1 cellular context compared by ENCODE assay signal in genomic region chr3:13890377-13891016, GRCh38.
A peak's percentile ranks its signal among the peaks of the same experiment; 100 is the strongest.
TF ChIP-seq lines count a peak whose summit lies in the region.

No MANE protein-coding gene starts in this region.

TF ChIP-seq in K562, 482 proteins besides CTCF, POLR2A, EP300 and RAD21 (continued from another document and continues in another):
- TF ChIP-seq SAFB (IDR thresholded peaks at IDR 0.05; ENCODE audit: borderline replicate concordance, low read depth, low read length) (no peak), CTCFL (IDR thresholded peaks at IDR 0.05; ENCODE audit: borderline replicate concordance, insufficient read depth, low read depth, low read length, poor library complexity, severe bottlenecking) (no peak), KLF1 (tag; IDR thresholded peaks at IDR 0.05) (peak; percentile 83), TCF7L2 (IDR thresholded peaks at IDR 0.05; ENCODE audit: low read depth, low read length) (no peak), SRSF9 (IDR thresholded peaks at IDR 0.05; ENCODE audit: borderline replicate concordance, low read depth, low read length) (no peak), NR2C1 (IDR thresholded peaks at IDR 0.05) (no peak), NR2C1 (tag; IDR thresholded peaks at IDR 0.05) (no peak), MCM7 (IDR thresholded peaks at IDR 0.05) (no peak), NCOA2 (IDR thresholded peaks at IDR 0.05; ENCODE audit: partially characterized antibody in 2 of 2) (no peak), RFX1 (IDR thresholded peaks at IDR 0.05) (no peak), EGR1 (conservative IDR thresholded peaks at IDR 0.05) (no peak), CREB3L1 (IDR thresholded peaks at IDR 0.05; ENCODE audit: borderline replicate concordance, low read depth) (no peak), IFI16 (CRISPR knock-in tag; IDR thresholded peaks at IDR 0.05) (no peak), RBM25 (IDR thresholded peaks at IDR 0.05; ENCODE audit: low read depth, low read length, severe bottlenecking) (no peak), MLLT1 (IDR thresholded peaks at IDR 0.05) (no peak), ZNF23 (CRISPR knock-in tag; IDR thresholded peaks at IDR 0.05) (no peak), CAMTA2 (CRISPR knock-in tag; conservative IDR thresholded peaks at IDR 0.05) (no peak), MAFF (IDR thresholded peaks at IDR 0.05; ENCODE audit: low read length) (no peak), ZNF280B (CRISPR knock-in tag; IDR thresholded peaks at IDR 0.05) (no peak), HEY1 (CRISPR knock-in tag; IDR thresholded peaks at IDR 0.05; ENCODE audit: borderline replicate concordance) (no peak), GABPA (tag; conservative IDR thresholded peaks at IDR 0.05; ENCODE audit: low read depth) (peak; percentile 71), ZNF280A (IDR thresholded peaks at IDR 0.05; ENCODE audit: low read depth, partially characterized antibody) (no peak), RBM34 (IDR thresholded peaks at IDR 0.05; ENCODE audit: borderline replicate concordance, insufficient read depth, low read length) (no peak), COPS2 (conservative IDR thresholded peaks at IDR 0.05) (no peak), ZNF143 (CRISPR knock-in tag; IDR thresholded peaks at IDR 0.05) (no peak), THRB (CRISPR knock-in tag; conservative IDR thresholded peaks at IDR 0.05) (0 out of 2 replicates have a peak, but pooled peaks have one; percentile 56), L3MBTL2 (IDR thresholded peaks at IDR 0.05) (no peak; the same call in 1 of the 2 replicates), HCFC1 (IDR thresholded peaks at IDR 0.05; ENCODE audit: low read depth, low read length) (no peak), DNMT1 (IDR thresholded peaks at IDR 0.05) (no peak), NCOR1 (IDR thresholded peaks at IDR 0.05) (no peak; the same call in 1 of the 2 replicates), PTRF (tag; IDR thresholded peaks at IDR 0.05) (no peak), ZNF75A (CRISPR knock-in tag; IDR thresholded peaks at IDR 0.05) (no peak), ZNF318 (IDR thresholded peaks at IDR 0.05; ENCODE audit: borderline replicate concordance in 1 of 2, low read depth in 1 of 2) (no peak), BRD4 (IDR thresholded peaks at IDR 0.05) (no peak), E2F1 (CRISPR knock-in tag; IDR thresholded peaks at IDR 0.05) (no peak), POLR2AphosphoS2 (IDR thresholded peaks at IDR 0.05; ENCODE audit: low read length) (no peak), SPI1 (IDR thresholded peaks at IDR 0.05; ENCODE audit: borderline replicate concordance, low read depth, low read length) (no peak), BDP1 (IDR thresholded peaks at IDR 0.05; ENCODE audit: insufficient read depth, insufficient read length) (no peak), ZNF586 (CRISPR knock-in tag; conservative IDR thresholded peaks at IDR 0.05) (no peak), POLR3G (IDR thresholded peaks at IDR 0.05; ENCODE audit: extremely low read depth, insufficient read length, insufficient replicate concordance) (no peak), SMAD2 (IDR thresholded peaks at IDR 0.05; ENCODE audit: low read depth, low read length) (no peak), ZNF695 (CRISPR knock-in tag; IDR thresholded peaks at IDR 0.05) (no peak), ERF (CRISPR knock-in tag; IDR thresholded peaks at IDR 0.05) (no peak), ZNF324 (CRISPR knock-in tag; IDR thresholded peaks at IDR 0.05) (no peak), RBM39 (optimal IDR thresholded peaks at IDR 0.05; ENCODE audit: low read depth, low read length) (no peak)
